1 cellular context compared by ENCODE assay signal in the genomic region with DNA sequence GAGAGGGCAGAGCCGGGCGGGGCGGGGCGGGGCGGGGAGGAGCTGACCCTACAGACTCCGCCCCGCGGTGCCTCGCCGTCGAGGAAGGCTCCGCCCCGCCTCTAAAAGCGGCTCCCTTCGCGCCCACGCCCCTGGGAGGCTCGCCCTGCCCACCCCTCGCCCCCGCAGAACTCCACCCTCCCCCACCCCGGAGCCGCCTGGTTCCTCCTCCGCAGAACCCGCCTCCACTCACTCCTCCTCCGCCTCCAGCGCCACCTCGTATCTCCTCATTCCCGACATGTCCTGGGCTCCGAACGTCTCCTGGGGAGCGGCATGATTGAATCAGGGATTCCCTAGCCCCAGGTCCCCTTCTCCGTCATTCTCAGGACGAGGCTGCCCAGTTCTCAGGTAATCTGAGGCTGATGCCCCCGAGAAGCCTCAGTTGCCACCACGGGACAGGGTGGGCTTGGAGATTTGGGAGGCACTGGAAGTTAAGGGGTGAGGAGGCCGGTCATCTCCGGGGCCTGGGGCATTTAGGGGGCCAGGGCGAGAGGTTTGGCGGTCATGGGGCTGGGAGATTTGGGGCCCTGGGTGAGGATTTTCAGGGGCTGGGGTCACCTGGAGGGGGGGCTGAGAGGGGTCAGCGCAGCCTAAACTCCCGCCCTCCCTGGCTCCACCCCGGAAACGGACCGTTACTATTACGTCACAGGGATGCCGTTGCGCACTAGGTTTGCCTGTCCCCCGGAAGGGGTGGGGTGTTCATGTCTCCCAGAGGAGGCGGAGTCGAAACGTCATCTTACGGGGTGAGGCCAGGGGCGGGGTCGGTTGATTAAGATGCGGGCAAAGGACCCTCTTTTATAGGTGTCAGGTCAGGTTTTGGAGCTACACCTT.
TF ChIP-seq lines count a peak whose summit lies in the region.

No MANE protein-coding gene starts in this region.

TF ChIP-seq in SK-N-SH, 30 proteins besides CTCF, POLR2A, EP300 and RAD21 (continued from another document):
- TF ChIP-seq, protein P1, sequence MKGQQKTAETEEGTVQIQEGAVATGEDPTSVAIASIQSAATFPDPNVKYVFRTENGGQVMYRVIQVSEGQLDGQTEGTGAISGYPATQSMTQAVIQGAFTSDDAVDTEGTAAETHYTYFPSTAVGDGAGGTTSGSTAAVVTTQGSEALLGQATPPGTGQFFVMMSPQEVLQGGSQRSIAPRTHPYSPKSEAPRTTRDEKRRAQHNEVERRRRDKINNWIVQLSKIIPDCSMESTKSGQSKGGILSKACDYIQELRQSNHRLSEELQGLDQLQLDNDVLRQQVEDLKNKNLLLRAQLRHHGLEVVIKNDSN (IDR thresholded peaks at IDR 0.05; ENCODE audit: borderline replicate concordance, low read depth): 0 out of 2 replicates have a peak, but pooled peaks have one; percentile 11
- TF ChIP-seq GABPA (IDR thresholded peaks at IDR 0.05; ENCODE audit: low read depth): peak; percentile 81
- TF ChIP-seq, protein P2, sequence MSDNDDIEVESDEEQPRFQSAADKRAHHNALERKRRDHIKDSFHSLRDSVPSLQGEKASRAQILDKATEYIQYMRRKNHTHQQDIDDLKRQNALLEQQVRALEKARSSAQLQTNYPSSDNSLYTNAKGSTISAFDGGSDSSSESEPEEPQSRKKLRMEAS (IDR thresholded peaks at IDR 0.05; ENCODE audit: low read depth): peak; percentile 36; the same call in 1 of the 2 replicates
- no peak for TF ChIP-seq FOXM1 (IDR thresholded peaks at IDR 0.05; ENCODE audit: low read depth)
- TF ChIP-seq SMC3 (IDR thresholded peaks at IDR 0.05; ENCODE audit: low read depth, low read length): no peak
- peak; percentile 30 for TF ChIP-seq CHD2 (IDR thresholded peaks at IDR 0.05; ENCODE audit: low read length, partially characterized antibody)
- TF ChIP-seq ELF1 (IDR thresholded peaks at IDR 0.05): 0 out of 2 replicates have a peak, but pooled peaks have one; percentile 18
- peak; percentile 86 for TF ChIP-seq POLR2AphosphoS5 (IDR thresholded peaks at IDR 0.05; ENCODE audit: low read depth, low read length)
